9 cellular contexts compared by ENCODE assay signal in genomic region chr6:49647470-49647869, GRCh38. TPM values are rescaled to one million over a fixed set of nuclear protein-coding genes. Genes with fewer than 3 reads are reported as not detected.
"Had no signal": no experiment of that assay in that cellular context is flagged by ENCODE, and none has a peak within 500 bp of the region (broad histone marks: within the 10 kb centered on the region; RNA-seq: fewer than 3 reads in every experiment).

No MANE protein-coding gene starts in this region.

- H3K36me3 Mint-ChIP-seq: IgD-negative memory B cell had no signal

- H3K27ac ChIP-seq: HL-60, KMS-11 had no signal

- DNase-seq: IMR-90, KBM-7, KG1 had no signal

- H3K4me2 ChIP-seq: KMS-11 had no signal

- H3K4me1 Mint-ChIP-seq: IgD-negative memory B cell had no signal

- H3K9ac ChIP-seq: KMS-11 had no signal

- ATAC-seq: HepG2 had no signal

- H3K27ac Mint-ChIP-seq: IgD-negative memory B cell had no signal

- FAIRE-seq: HepG2, HTR-8/SVneo had no signal

- H3K4me3 Mint-ChIP-seq: IgD-negative memory B cell had no signal

RNA-seq across cellular contexts. Expression of gene RHAG, which starts 10.8 kb away (rescaled TPM):
- total RNA-seq: HepG2, HT-29, IMR-90 had no signal
- polyA plus RNA-seq: HepG2, IgD-negative memory B cell, IMR-90 had no signal
